ENCODE assay signal across 1 cellular context in genomic region chr19:15381429-15381828, GRCh38.
TF ChIP-seq lines count a peak whose summit lies in the region.

No MANE protein-coding gene starts in this region.

TF ChIP-seq in GM23338, 12 proteins besides CTCF, POLR2A, EP300 and RAD21 (continued from another document):
- TF ChIP-seq REST (IDR thresholded peaks at IDR 0.05; ENCODE audit: unreplicated experiment) (no peak), STAT1 (IDR thresholded peaks at IDR 0.05; ENCODE audit: unreplicated experiment) (no peak), EZH2phosphoT487 (IDR thresholded peaks at IDR 0.05; ENCODE audit: unreplicated experiment) (no peak), ZNF114 (CRISPR knock-in tag; IDR thresholded peaks at IDR 0.05) (no peak), CREB1 (CRISPR knock-in tag; IDR thresholded peaks at IDR 0.05; ENCODE audit: low read depth) (no peak), ZNF331 (CRISPR knock-in tag; IDR thresholded peaks at IDR 0.05; ENCODE audit: low read depth) (no peak), ETS1 (IDR thresholded peaks at IDR 0.05) (no peak), ZNF462 (CRISPR knock-in tag; IDR thresholded peaks at IDR 0.05) (no peak), JUNB (IDR thresholded peaks at IDR 0.05; ENCODE audit: unreplicated experiment) (no peak)
